In the genomic region with DNA sequence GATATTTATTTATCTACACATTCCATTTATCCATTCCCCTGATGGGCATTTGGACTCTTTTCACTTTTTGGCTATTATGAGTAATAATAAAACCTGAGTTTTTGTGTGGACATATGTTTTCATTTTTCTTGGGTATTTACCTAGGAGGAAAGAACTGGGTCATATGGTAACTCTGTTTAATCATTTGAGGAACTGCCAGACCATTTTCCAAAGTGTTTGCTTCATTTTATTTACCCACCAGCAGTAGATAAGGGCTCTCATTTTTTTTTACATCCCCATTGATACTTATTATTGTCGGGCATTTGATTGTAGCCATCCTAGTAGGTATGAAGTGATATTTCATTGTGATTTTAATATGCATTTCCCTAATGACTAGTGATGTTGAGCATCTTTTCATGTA, we compare ENCODE assay signal across 18 cellular contexts. TPM values are rescaled to one million over a fixed set of nuclear protein-coding genes. Genes with fewer than 3 reads are reported as not detected.
DNase-seq lines count a peak whose midpoint lies in the region; ATAC-seq and TF ChIP-seq lines count a peak whose summit lies in the region.
"Had no signal": no experiment of that assay in that cellular context is flagged by ENCODE, and none has a peak within 500 bp of the region (broad histone marks: within the 10 kb centered on the region; RNA-seq: fewer than 3 reads in every experiment).

No MANE protein-coding gene starts in this region.

- 30 to 80% (median 54%) methylated on average over 1 of the region's 1 CpG for WGBS in stomach, 5 donors
- 53% methylated on average over 1 of the region's 1 CpG for WGBS in hepatocyte (ENCODE audit: low lambda C conversion rate, missing lambda C conversion rate)

- no peak overlapping the region for H3K4me3 ChIP-seq in stomach
- H3K4me3 ChIP-seq in hepatocyte, result no peak overlapping the region
- H3K4me3 ChIP-seq: BLaER1 had no signal

- no peak for TF ChIP-seq EP300 in stomach (IDR thresholded peaks at IDR 0.05)

- ATAC-seq in left colon, result peak; percentile 35

- H3K36me3 ChIP-seq in stomach (peaks cover 0 to 28% (median 8%) of the 10 kb centered on the region in 4 donors), hepatocyte (replicated peaks; ENCODE audit: insufficient read depth, low read depth) (no peaks in the 10 kb centered on the region)

- H3K27me3 ChIP-seq in stomach (no peaks in the 10 kb centered on the region), hepatocyte (no peaks in the 10 kb centered on the region)
- H3K27me3 ChIP-seq: BLaER1 had no signal

- H3K27ac ChIP-seq in stomach, result peak overlapping the region in 4 of 5 donors; percentile 18 to 55 (median 42)
- H3K27ac ChIP-seq in hepatocyte, result no peak overlapping the region
- H3K27ac ChIP-seq: BLaER1 had no signal

- no peaks in the 10 kb centered on the region for H3K9me2 ChIP-seq in hepatocyte (replicated peaks; ENCODE audit: insufficient read depth)

- H3K9me3 ChIP-seq in stomach (no peaks in the 10 kb centered on the region), hepatocyte (ENCODE audit: low read depth) (no peaks in the 10 kb centered on the region)
- H3K9me3 ChIP-seq: Caco-2 had no signal

- no peak for TF ChIP-seq CTCF in stomach (IDR thresholded peaks at IDR 0.05)
- no peak for TF ChIP-seq CTCF in hepatocyte (IDR thresholded peaks at IDR 0.05; ENCODE audit: poor library complexity)

- TF ChIP-seq POLR2A in stomach (IDR thresholded peaks at IDR 0.05), result no peak

- no peak overlapping the region for H3K4me2 ChIP-seq in hepatocyte
- H3K4me2 ChIP-seq: BLaER1 had no signal

- no peaks in the 10 kb centered on the region for H4K20me1 ChIP-seq in hepatocyte (ENCODE audit: insufficient read depth, poor library complexity, severe bottlenecking)
- H4K20me1 ChIP-seq: BLaER1 had no signal

- no peaks in the 10 kb centered on the region for H3K79me2 ChIP-seq in hepatocyte

- intact Hi-C loops in left colon (cut with DNase I, micrococcal nuclease) (no loop called here), stomach (cut with DNase I; ENCODE audit: low total_unique reads) (no loop called here)

- no peak overlapping the region for H2AFZ ChIP-seq in hepatocyte

- H3K4me1 ChIP-seq in stomach (peaks cover 12 to 20% (median 16%) of the 10 kb centered on the region in 4 donors), hepatocyte (ENCODE audit: insufficient read depth) (no peaks in the 10 kb centered on the region)
- H3K4me1 ChIP-seq: BLaER1, Caco-2 had no signal

- DNase-seq in NCI-H1092 treated with DMSO at 0.1 percent for 48 hours (lab: John Stamatoyannopoulos, UW) (peak; percentile 27), NCI-H1092 (lab: John Stamatoyannopoulos, UW) (no peak), NCI-H69 (lab: John Stamatoyannopoulos, UW) (peak; percentile 15), left colon (no peak), stomach (no peak), hepatocyte (ENCODE audit: low spot score) (no peak), dedifferentiated amniotic fluid mesenchymal stem cell (ENCODE audit: extremely low spot score) (no peak)
- DNase-seq in activated CD8-positive, alpha-beta memory T cell treated with anti-CD3 and anti-CD28 coated beads for 24 hours, result no peak
- DNase-seq: 8988T; AML-193; Caco-2; CD8-positive, alpha-beta memory T cell; DMS79 treated with DMSO at 0.1 percent for 48 hours; EL; GDM1; GOT3; H9 had no signal

RNA-seq across cellular contexts. Expression of a gene that starts 7.7 kb away (rescaled TPM):
- 1 to 10 TPM; 6.5 to 6.6 TPM for total RNA-seq in left colon
- total RNA-seq in stomach, result 10 to 100 TPM in 3 of 5 donors, 1 to 10 TPM in 2; 7.2 to 45.0 (median 13.6) TPM
- 1 to 10 TPM; 2.8 to 5.8 (median 2.9) TPM for polyA plus RNA-seq in stomach
- total RNA-seq in hepatocyte, result 7.2 and 7.5 TPM in 2 replicates
- polyA plus RNA-seq in hepatocyte, result 2.4 and 5.3 TPM in 2 replicates

Comparison
In these comparisons a context has a peak if more than half of its experiments do, and no peak if none do; other contexts are left out.
1. DNase-seq: peak in NCI-H1092 treated with DMSO at 0.1 percent for 48 hours (single experiment) and NCI-H69 (single experiment); none in NCI-H1092 (single experiment), left colon (0 of 2), stomach (single experiment), hepatocyte (single experiment), dedifferentiated amniotic fluid mesenchymal stem cell (single experiment) and activated CD8-positive, alpha-beta memory T cell treated with anti-CD3 and anti-CD28 coated beads for 24 hours (single experiment).